1 cellular context compared by ENCODE assay signal in the genomic region with DNA sequence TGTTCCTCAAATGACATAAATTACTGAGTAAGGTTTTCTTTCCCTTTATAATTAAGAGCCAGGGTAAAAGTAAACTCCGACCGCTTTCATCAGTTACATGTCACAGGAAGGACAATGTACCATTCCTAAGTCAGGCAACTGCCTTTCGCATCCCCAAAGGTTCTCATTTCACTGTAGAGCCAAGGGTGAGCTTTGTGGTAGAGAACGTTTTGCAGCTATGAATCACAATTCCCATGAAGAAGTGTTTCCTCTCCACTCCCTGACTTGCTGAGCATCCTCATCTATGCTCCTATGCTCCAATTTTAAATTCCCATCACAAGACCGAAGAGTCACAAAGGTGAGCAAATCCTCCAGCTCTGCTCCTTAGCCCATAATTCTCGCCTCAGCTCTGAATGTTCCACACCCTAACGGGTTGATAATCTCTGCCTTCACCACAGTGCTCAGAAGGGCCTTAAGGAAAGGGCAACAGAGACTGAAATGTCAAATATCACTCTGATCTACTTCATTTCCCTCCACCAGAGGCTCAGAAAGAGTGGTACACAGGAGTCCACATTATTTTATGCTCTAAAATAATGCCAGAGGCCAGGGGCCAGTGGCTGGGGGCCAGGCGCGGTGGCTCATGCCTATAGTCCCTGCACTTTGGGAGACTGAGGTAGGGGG.
TF ChIP-seq lines count a peak whose summit lies in the region.

No MANE protein-coding gene starts in this region.

TF ChIP-seq in GM23338, 12 proteins besides CTCF, POLR2A, EP300 and RAD21 (continued from another document):
- TF ChIP-seq, protein P1, sequence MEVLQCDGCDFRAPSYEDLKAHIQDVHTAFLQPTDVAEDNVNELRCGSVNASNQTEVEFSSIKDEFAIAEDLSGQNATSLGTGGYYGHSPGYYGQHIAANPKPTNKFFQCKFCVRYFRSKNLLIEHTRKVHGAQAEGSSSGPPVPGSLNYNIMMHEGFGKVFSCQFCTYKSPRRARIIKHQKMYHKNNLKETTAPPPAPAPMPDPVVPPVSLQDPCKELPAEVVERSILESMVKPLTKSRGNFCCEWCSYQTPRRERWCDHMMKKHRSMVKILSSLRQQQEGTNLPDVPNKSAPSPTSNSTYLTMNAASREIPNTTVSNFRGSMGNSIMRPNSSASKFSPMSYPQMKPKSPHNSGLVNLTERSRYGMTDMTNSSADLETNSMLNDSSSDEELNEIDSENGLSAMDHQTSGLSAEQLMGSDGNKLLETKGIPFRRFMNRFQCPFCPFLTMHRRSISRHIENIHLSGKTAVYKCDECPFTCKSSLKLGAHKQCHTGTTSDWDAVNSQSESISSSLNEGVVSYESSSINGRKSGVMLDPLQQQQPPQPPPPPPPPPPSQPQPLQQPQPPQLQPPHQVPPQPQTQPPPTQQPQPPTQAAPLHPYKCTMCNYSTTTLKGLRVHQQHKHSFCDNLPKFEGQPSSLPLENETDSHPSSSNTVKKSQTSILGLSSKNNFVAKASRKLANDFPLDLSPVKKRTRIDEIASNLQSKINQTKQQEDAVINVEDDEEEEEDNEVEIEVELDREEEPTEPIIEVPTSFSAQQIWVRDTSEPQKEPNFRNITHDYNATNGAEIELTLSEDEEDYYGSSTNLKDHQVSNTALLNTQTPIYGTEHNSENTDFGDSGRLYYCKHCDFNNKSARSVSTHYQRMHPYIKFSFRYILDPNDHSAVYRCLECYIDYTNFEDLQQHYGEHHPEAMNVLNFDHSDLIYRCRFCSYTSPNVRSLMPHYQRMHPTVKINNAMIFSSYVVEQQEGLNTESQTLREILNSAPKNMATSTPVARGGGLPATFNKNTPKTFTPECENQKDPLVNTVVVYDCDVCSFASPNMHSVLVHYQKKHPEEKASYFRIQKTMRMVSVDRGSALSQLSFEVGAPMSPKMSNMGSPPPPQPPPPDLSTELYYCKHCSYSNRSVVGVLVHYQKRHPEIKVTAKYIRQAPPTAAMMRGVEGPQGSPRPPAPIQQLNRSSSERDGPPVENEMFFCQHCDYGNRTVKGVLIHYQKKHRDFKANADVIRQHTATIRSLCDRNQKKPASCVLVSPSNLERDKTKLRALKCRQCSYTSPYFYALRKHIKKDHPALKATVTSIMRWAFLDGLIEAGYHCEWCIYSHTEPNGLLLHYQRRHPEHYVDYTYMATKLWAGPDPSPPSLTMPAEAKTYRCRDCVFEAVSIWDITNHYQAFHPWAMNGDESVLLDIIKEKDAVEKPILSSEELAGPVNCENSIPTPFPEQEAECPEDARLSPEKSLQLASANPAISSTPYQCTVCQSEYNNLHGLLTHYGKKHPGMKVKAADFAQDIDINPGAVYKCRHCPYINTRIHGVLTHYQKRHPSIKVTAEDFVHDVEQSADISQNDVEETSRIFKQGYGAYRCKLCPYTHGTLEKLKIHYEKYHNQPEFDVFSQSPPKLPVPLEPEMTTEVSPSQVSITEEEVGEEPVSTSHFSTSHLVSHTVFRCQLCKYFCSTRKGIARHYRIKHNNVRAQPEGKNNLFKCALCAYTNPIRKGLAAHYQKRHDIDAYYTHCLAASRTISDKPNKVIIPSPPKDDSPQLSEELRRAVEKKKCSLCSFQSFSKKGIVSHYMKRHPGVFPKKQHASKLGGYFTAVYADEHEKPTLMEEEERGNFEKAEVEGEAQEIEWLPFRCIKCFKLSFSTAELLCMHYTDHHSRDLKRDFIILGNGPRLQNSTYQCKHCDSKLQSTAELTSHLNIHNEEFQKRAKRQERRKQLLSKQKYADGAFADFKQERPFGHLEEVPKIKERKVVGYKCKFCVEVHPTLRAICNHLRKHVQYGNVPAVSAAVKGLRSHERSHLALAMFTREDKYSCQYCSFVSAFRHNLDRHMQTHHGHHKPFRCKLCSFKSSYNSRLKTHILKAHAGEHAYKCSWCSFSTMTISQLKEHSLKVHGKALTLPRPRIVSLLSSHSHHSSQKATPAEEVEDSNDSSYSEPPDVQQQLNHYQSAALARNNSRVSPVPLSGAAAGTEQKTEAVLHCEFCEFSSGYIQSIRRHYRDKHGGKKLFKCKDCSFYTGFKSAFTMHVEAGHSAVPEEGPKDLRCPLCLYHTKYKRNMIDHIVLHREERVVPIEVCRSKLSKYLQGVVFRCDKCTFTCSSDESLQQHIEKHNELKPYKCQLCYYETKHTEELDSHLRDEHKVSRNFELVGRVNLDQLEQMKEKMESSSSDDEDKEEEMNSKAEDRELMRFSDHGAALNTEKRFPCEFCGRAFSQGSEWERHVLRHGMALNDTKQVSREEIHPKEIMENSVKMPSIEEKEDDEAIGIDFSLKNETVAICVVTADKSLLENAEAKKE (CRISPR knock-in tag; IDR thresholded peaks at IDR 0.05), result no peak
- no peak for TF ChIP-seq ZNF331 (CRISPR knock-in tag; IDR thresholded peaks at IDR 0.05; ENCODE audit: low read depth)
- TF ChIP-seq ZNF114 (CRISPR knock-in tag; IDR thresholded peaks at IDR 0.05), result no peak
- no peak for TF ChIP-seq NANOG (IDR thresholded peaks at IDR 0.05; ENCODE audit: borderline replicate concordance)
- TF ChIP-seq, protein P2, sequence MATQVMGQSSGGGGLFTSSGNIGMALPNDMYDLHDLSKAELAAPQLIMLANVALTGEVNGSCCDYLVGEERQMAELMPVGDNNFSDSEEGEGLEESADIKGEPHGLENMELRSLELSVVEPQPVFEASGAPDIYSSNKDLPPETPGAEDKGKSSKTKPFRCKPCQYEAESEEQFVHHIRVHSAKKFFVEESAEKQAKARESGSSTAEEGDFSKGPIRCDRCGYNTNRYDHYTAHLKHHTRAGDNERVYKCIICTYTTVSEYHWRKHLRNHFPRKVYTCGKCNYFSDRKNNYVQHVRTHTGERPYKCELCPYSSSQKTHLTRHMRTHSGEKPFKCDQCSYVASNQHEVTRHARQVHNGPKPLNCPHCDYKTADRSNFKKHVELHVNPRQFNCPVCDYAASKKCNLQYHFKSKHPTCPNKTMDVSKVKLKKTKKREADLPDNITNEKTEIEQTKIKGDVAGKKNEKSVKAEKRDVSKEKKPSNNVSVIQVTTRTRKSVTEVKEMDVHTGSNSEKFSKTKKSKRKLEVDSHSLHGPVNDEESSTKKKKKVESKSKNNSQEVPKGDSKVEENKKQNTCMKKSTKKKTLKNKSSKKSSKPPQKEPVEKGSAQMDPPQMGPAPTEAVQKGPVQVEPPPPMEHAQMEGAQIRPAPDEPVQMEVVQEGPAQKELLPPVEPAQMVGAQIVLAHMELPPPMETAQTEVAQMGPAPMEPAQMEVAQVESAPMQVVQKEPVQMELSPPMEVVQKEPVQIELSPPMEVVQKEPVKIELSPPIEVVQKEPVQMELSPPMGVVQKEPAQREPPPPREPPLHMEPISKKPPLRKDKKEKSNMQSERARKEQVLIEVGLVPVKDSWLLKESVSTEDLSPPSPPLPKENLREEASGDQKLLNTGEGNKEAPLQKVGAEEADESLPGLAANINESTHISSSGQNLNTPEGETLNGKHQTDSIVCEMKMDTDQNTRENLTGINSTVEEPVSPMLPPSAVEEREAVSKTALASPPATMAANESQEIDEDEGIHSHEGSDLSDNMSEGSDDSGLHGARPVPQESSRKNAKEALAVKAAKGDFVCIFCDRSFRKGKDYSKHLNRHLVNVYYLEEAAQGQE (IDR thresholded peaks at IDR 0.05; ENCODE audit: unreplicated experiment), result no peak
- no peak for TF ChIP-seq JUNB (IDR thresholded peaks at IDR 0.05; ENCODE audit: unreplicated experiment)
- TF ChIP-seq EZH2 (IDR thresholded peaks at IDR 0.05; ENCODE audit: low read depth, unreplicated experiment), result no peak
- no peak for TF ChIP-seq EZH2phosphoT487 (IDR thresholded peaks at IDR 0.05; ENCODE audit: unreplicated experiment)
